Comparison of ENCODE assay signal across 1 cellular context in the genomic region with DNA sequence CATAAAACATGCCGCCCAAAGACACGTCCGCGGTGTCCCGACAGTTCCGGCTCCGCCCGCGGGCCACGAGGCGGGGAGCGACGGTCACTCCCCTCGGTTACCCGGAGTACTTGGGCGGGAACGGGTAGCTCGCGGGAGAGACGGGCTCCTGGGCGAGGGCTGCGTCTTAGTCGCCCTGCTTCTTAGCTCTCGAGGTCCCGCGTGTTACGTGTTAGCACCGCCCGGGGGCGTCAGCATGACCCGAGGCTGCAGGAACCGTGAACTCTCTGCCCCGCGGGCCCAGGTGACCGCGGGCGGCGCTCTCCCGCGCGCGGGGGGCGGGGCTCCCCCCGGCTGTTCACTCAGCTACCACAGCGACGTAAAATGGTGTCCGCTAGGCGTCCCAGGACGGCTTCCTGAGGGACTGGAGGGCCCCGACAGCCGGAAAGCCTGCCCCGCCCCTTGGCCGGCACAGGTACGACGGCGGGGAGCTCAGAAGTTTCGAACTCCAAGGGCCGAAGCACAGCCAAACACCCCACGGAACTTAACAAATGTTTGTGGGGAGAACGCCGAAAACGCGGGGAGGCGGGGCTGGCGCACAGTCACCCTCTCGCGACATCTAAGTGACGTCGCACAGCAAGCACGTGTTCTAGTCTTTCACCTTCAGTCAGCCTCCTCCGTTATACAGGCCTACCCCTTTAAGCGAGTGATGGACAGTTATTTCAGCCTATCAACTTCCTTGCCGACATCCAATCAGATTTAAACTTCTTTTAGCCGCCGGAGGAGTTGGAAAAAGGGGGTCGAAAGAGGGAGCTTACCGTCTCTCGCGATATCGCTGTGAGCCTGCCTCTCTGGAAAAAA.
TF ChIP-seq lines count a peak whose summit lies in the region.

No MANE protein-coding gene starts in this region.

TF ChIP-seq in K562, 482 proteins besides CTCF, POLR2A, EP300 and RAD21 (continued from another document and continues in another):
- TF ChIP-seq SMARCA5 (IDR thresholded peaks at IDR 0.05): no peak
- TF ChIP-seq GATAD2B (IDR thresholded peaks at IDR 0.05; ENCODE audit: borderline replicate concordance): peak; percentile 91
- no peak for TF ChIP-seq CHD7 (IDR thresholded peaks at IDR 0.05; ENCODE audit: low read depth, low read length)
- TF ChIP-seq PBX2 (CRISPR knock-in tag; IDR thresholded peaks at IDR 0.05; ENCODE audit: low read depth): peak; percentile 81
- no peak; the same call in 1 of the 2 replicates for TF ChIP-seq PBX2 (tag; conservative IDR thresholded peaks at IDR 0.05; ENCODE audit: low read depth)
- TF ChIP-seq FOXM1 (IDR thresholded peaks at IDR 0.05; ENCODE audit: low read depth): no peak
- TF ChIP-seq FOXM1 (CRISPR knock-in tag; IDR thresholded peaks at IDR 0.05; ENCODE audit: low read depth): peak; percentile 65; the same call in 1 of the 2 replicates
- TF ChIP-seq, protein P1, sequence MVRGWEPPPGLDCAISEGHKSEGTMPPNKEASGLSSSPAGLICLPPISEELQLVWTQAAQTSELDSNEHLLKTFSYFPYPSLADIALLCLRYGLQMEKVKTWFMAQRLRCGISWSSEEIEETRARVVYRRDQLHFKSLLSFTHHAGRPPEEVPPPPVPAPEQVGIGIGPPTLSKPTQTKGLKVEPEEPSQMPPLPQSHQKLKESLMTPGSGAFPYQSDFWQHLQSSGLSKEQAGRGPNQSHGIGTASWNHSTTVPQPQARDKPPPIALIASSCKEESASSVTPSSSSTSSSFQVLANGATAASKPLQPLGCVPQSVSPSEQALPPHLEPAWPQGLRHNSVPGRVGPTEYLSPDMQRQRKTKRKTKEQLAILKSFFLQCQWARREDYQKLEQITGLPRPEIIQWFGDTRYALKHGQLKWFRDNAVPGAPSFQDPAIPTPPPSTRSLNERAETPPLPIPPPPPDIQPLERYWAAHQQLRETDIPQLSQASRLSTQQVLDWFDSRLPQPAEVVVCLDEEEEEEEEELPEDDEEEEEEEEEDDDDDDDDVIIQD (CRISPR knock-in tag; IDR thresholded peaks at IDR 0.05): no peak
- TF ChIP-seq, protein P2, sequence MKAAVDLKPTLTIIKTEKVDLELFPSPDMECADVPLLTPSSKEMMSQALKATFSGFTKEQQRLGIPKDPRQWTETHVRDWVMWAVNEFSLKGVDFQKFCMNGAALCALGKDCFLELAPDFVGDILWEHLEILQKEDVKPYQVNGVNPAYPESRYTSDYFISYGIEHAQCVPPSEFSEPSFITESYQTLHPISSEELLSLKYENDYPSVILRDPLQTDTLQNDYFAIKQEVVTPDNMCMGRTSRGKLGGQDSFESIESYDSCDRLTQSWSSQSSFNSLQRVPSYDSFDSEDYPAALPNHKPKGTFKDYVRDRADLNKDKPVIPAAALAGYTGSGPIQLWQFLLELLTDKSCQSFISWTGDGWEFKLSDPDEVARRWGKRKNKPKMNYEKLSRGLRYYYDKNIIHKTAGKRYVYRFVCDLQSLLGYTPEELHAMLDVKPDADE (conservative IDR thresholded peaks at IDR 0.05; ENCODE audit: control insufficient read depth, low read depth, low read length): no peak
- TF ChIP-seq TGIF2 (CRISPR knock-in tag; IDR thresholded peaks at IDR 0.05): no peak
- peak; percentile 52; the same call in 1 of the 2 replicates for TF ChIP-seq POLR2AphosphoS5 (IDR thresholded peaks at IDR 0.05; ENCODE audit: control insufficient read depth, insufficient read depth, low read depth, low read length)
- TF ChIP-seq HNRNPK (IDR thresholded peaks at IDR 0.05; ENCODE audit: low read depth, low read length, poor library complexity, severe bottlenecking): no peak
- TF ChIP-seq, protein P3, sequence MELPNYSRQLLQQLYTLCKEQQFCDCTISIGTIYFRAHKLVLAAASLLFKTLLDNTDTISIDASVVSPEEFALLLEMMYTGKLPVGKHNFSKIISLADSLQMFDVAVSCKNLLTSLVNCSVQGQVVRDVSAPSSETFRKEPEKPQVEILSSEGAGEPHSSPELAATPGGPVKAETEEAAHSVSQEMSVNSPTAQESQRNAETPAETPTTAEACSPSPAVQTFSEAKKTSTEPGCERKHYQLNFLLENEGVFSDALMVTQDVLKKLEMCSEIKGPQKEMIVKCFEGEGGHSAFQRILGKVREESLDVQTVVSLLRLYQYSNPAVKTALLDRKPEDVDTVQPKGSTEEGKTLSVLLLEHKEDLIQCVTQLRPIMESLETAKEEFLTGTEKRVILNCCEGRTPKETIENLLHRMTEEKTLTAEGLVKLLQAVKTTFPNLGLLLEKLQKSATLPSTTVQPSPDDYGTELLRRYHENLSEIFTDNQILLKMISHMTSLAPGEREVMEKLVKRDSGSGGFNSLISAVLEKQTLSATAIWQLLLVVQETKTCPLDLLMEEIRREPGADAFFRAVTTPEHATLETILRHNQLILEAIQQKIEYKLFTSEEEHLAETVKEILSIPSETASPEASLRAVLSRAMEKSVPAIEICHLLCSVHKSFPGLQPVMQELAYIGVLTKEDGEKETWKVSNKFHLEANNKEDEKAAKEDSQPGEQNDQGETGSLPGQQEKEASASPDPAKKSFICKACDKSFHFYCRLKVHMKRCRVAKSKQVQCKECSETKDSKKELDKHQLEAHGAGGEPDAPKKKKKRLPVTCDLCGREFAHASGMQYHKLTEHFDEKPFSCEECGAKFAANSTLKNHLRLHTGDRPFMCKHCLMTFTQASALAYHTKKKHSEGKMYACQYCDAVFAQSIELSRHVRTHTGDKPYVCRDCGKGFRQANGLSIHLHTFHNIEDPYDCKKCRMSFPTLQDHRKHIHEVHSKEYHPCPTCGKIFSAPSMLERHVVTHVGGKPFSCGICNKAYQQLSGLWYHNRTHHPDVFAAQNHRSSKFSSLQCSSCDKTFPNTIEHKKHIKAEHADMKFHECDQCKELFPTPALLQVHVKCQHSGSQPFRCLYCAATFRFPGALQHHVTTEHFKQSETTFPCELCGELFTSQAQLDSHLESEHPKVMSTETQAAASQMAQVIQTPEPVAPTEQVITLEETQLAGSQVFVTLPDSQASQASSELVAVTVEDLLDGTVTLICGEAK (IDR thresholded peaks at IDR 0.05): peak; percentile 72
- TF ChIP-seq, protein P3 (CRISPR knock-in tag; IDR thresholded peaks at IDR 0.05): no peak
- peak; percentile 91 for TF ChIP-seq ATF7 (IDR thresholded peaks at IDR 0.05)
- TF ChIP-seq SMAD2 (IDR thresholded peaks at IDR 0.05; ENCODE audit: low read depth, low read length): no peak
- TF ChIP-seq EWSR1 (IDR thresholded peaks at IDR 0.05; ENCODE audit: borderline replicate concordance, low read depth, partially characterized antibody): no peak
- peak; percentile 90 for TF ChIP-seq FOS (IDR thresholded peaks at IDR 0.05; ENCODE audit: extremely low read depth, insufficient read length)
- no peak for TF ChIP-seq MED1 (CRISPR knock-in tag; IDR thresholded peaks at IDR 0.05; ENCODE audit: borderline replicate concordance)
- TF ChIP-seq NFRKB (IDR thresholded peaks at IDR 0.05; ENCODE audit: low read depth): peak; percentile 72
- TF ChIP-seq GTF2F1 (IDR thresholded peaks at IDR 0.05; ENCODE audit: low read depth, low read length): peak; percentile 87
